ENCODE assay signal across 17 cellular contexts in the genomic region with DNA sequence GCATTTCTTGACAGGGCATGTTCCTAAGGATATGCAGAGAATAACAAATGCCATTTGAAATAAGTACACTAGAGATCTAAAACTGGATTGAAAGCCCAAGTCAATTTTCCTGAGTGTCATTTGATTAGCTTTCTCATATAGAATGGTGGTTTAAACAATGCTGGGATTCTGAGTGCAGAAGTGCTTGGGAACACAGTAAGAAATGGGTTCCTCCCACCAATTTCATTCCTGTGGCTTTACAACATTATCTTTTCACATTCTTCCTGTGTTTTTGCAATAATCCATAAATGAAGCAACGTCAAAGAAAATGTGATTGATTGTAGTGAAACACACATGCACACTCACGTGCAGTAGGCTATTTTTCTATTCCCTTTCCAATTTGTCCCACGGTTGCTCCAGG.
"Had no signal": no experiment of that assay in that cellular context is flagged by ENCODE, and none has a peak within 500 bp of the region (broad histone marks: within the 10 kb centered on the region; RNA-seq: fewer than 3 reads in every experiment).

No MANE protein-coding gene starts in this region.

- H3K9me3 ChIP-seq: psoas muscle had no signal

- H3K27ac ChIP-seq: coronary artery, foreskin keratinocyte, psoas muscle had no signal

- DNase-seq: effector CD8-positive, alpha-beta T cell; foreskin keratinocyte; immature natural killer cell; left colon; left ventricle myocardium superior; mesenchymal stem cell; midbrain; naive B cell; psoas muscle; stimulated activated CD4-positive, alpha-beta T cell treated with anti-CD3 and anti-CD28 coated beads, Interleukin-2, amount 100 ng/mL, for 48 hours; stimulated activated naive CD4-positive, alpha-beta T cell treated with Interleukin-2 at 50 U/mL for 16 hours; trophoblast cell had no signal

- H3K4me2 ChIP-seq: smooth muscle cell had no signal

- H3K4me1 ChIP-seq: foreskin keratinocyte, psoas muscle had no signal

- H3K4me3 ChIP-seq: coronary artery, lung, psoas muscle, smooth muscle cell had no signal

- ATAC-seq: esophagus mucosa, foreskin keratinocyte, left colon, left ventricle myocardium superior, psoas muscle, sciatic nerve had no signal
